In genomic region chr6:43468748-43469681, GRCh38 we compare ENCODE assay signal across 1 cellular context.
TF ChIP-seq lines count a peak whose summit lies in the region.

No MANE protein-coding gene starts in this region.

TF ChIP-seq in IMR-90, 13 proteins besides CTCF, POLR2A, EP300 and RAD21 (continued from another document):
- no peak for TF ChIP-seq RFX5 (IDR thresholded peaks at IDR 0.05; ENCODE audit: low read depth, low read length)
- no peak for TF ChIP-seq CHD1 (IDR thresholded peaks at IDR 0.05; ENCODE audit: low read depth, low read length)
- TF ChIP-seq ELK1 (IDR thresholded peaks at IDR 0.05; ENCODE audit: borderline replicate concordance, low read depth, low read length): no peak
- no peak for TF ChIP-seq RCOR1 (IDR thresholded peaks at IDR 0.05; ENCODE audit: insufficient replicate concordance, low read length)
- no peak for TF ChIP-seq NFE2L2 (IDR thresholded peaks at IDR 0.05; ENCODE audit: low read depth, low read length)
